Comparison of ENCODE assay signal across 10 cellular contexts in the genomic region with DNA sequence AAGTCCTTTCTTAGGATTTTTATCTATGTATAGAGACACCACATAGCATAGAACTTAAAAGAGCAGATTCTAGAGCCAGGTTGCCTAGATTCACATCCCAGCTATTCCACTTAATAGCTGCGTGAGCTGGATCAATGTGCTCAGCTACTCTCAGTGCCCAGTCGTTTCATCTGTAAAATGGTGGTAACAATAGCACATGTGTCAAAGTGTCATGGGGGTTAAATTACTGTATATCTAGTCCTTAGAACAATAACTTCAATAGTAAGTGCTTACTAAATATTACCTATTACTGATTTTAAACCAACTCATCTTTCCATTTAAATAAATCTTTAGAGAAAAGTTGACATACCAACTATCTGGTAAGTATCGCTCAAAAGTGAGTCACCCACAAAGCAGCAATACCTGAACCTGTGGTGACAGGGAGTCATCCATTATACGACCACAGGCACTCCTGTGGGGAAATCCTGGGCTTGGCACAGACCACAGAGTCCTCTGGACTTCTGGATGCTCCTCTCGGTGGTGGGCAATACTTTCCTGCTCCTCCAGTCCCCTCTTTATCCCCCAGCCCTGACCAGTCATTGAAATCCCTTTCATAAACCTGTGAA.
DNase-seq lines count a peak whose midpoint lies in the region; ATAC-seq, FAIRE-seq and TF ChIP-seq lines count a peak whose summit lies in the region.
"Had no signal": no experiment of that assay in that cellular context is flagged by ENCODE, and none has a peak within 500 bp of the region (broad histone marks: within the 10 kb centered on the region; RNA-seq: fewer than 3 reads in every experiment).

No MANE protein-coding gene starts in this region.

- TF ChIP-seq CTCF in RWPE1 (conservative IDR thresholded peaks at IDR 0.05; ENCODE audit: low read depth): no peak
- TF ChIP-seq CTCF in colonic mucosa (IDR thresholded peaks at IDR 0.05): no peak

- no peak for FAIRE-seq in HTR-8/SVneo (lab: Jason Lieb, UNC)

- intact Hi-C loops in colonic mucosa (cut with DNase I): no loop called here

- DNase-seq in activated T-cell treated with anti-CD3 and anti-CD28 coated beads for 24 hours (ENCODE audit: low read depth) (peak; percentile 5), RWPE1 (ENCODE audit: low spot score) (peak; percentile 69), HTR-8/SVneo (ENCODE audit: insufficient read length, low spot score) (no peak), epidermal melanocyte (ENCODE audit: insufficient read length, low spot score) (no peak), colonic mucosa (no peak)
- no peak for DNase-seq in activated T-cell treated with anti-CD3 and anti-CD28 coated beads, Interleukin-2, amount 50 U/mL, for 1 hour
- peak; percentile 66 for DNase-seq in stimulated activated CD8-positive, alpha-beta memory T cell treated with anti-CD3 and anti-CD28 coated beads, Interleukin-4, amount 100 ng/mL, for 48 hours
- DNase-seq: MG63, nephron progenitor cell had no signal

- no peak overlapping the region for H3K9ac ChIP-seq in colonic mucosa (ENCODE audit: low read depth in 2 of 2, low read length in 2 of 2)

- no peaks in the 10 kb centered on the region for H3K4me1 ChIP-seq in colonic mucosa

- CTCF ChIA-PET in RWPE1 (lab: Yijun Ruan, JAX): interaction anchor here (0.6 kb wide), 2 partner anchors 14 to 163 kb away, joined by 3 to 5 read pairs; no protein-coding TSS in a partner anchor

- peak; percentile 70 for ATAC-seq in esophagus mucosa

- H3K36me3 ChIP-seq in colonic mucosa: no peaks in the 10 kb centered on the region
- H3K36me3 ChIP-seq: MG63 had no signal

- no peaks in the 10 kb centered on the region for H3K27me3 ChIP-seq in colonic mucosa
- H3K27me3 ChIP-seq: MG63 had no signal

- POLR2A ChIA-PET in RWPE1 (lab: Yijun Ruan, JAX; ENCODE audit: low non-redundant PET): no interaction called here

- no peaks in the 10 kb centered on the region for H3K9me3 ChIP-seq in colonic mucosa
- H3K9me3 ChIP-seq: MG63 had no signal

- no peak overlapping the region for H3K4me3 ChIP-seq in colonic mucosa
- H3K4me3 ChIP-seq: MG63 had no signal

- H3K27ac ChIP-seq in RWPE1: no peak overlapping the region
- no peak overlapping the region for H3K27ac ChIP-seq in colonic mucosa

Comparison
In these comparisons a context has a peak if more than half of its experiments do, and no peak if none do; other contexts are left out.
1. DNase-seq: peak in activated T-cell treated with anti-CD3 and anti-CD28 coated beads for 24 hours (single experiment), RWPE1 (single experiment) and stimulated activated CD8-positive, alpha-beta memory T cell treated with anti-CD3 and anti-CD28 coated beads, Interleukin-4, amount 100 ng/mL, for 48 hours (single experiment); none in activated T-cell treated with anti-CD3 and anti-CD28 coated beads, Interleukin-2, amount 50 U/mL, for 1 hour (single experiment), HTR-8/SVneo (single experiment), epidermal melanocyte (single experiment) and colonic mucosa (single experiment).